ENCODE assay signal across 1 cellular context in genomic region chr4:158825443-158826036, GRCh38.
TF ChIP-seq lines count a peak whose summit lies in the region.

No MANE protein-coding gene starts in this region.

TF ChIP-seq in liver, 16 proteins besides CTCF, POLR2A, EP300 and RAD21 (continued from another document):
- TF ChIP-seq, protein P1, sequence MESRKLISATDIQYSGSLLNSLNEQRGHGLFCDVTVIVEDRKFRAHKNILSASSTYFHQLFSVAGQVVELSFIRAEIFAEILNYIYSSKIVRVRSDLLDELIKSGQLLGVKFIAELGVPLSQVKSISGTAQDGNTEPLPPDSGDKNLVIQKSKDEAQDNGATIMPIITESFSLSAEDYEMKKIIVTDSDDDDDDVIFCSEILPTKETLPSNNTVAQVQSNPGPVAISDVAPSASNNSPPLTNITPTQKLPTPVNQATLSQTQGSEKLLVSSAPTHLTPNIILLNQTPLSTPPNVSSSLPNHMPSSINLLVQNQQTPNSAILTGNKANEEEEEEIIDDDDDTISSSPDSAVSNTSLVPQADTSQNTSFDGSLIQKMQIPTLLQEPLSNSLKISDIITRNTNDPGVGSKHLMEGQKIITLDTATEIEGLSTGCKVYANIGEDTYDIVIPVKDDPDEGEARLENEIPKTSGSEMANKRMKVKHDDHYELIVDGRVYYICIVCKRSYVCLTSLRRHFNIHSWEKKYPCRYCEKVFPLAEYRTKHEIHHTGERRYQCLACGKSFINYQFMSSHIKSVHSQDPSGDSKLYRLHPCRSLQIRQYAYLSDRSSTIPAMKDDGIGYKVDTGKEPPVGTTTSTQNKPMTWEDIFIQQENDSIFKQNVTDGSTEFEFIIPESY (IDR thresholded peaks at IDR 0.05), result no peak
